Comparison of ENCODE assay signal across 25 cellular contexts in the genomic region with DNA sequence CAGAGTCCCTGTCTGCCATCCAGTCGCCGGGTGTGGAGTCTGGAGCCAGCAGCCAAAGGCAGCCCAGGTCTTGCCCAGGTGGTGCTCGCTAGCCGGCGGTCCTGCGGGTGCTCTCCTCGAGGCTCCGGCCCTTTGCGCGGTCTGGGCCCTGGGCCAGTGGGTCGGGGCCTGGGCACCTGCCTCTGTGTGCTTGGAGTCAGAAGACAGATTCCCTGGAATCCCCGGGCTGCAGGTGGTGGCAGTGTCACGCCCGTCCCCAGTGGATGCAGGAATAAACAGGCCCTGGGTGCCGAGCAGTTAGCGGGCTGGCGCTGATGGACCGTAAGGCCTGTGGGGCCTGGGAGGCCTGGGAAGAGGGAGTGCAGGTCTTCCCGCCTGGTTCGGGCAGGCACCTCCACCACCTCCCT. TPM values are rescaled to one million over a fixed set of nuclear protein-coding genes. Genes with fewer than 3 reads are reported as not detected.
A peak's percentile ranks its signal among the peaks of the same experiment; 100 is the strongest.
DNase-seq lines count a peak whose midpoint lies in the region; TF ChIP-seq lines count a peak whose summit lies in the region.
"Had no signal": no experiment of that assay in that cellular context is flagged by ENCODE, and none has a peak within 500 bp of the region (broad histone marks: within the 10 kb centered on the region; RNA-seq: fewer than 3 reads in every experiment).

No MANE protein-coding gene starts in this region.

- TF ChIP-seq EP300 in suprapubic skin (IDR thresholded peaks at IDR 0.05) (no peak), ovary (IDR thresholded peaks at IDR 0.05) (no peak)

- no peak overlapping the region for H3K4me3 ChIP-seq in liver (ENCODE audit: low read depth in 1 of 3, low read length in 3 of 3)
- H3K4me3 ChIP-seq in suprapubic skin = no peak overlapping the region
- H3K4me3 ChIP-seq in ovary = no peak overlapping the region
- H3K4me3 ChIP-seq: lung, SJCRH30, tibial nerve had no signal

- H3K27ac ChIP-seq in VCaP (peak overlapping the region; percentile 2; the same call in 1 of the 2 replicates), liver (ENCODE audit: low read depth in 1 of 2, low read length in 2 of 2) (no peak overlapping the region), suprapubic skin (peak overlapping the region; percentile 80), ovary (no peak overlapping the region)
- H3K27ac ChIP-seq: SJCRH30, tibial nerve had no signal

- intact Hi-C loops in ovary (cut with DNase I) = no loop called here

- 68% methylated on average over 20 of the region's 20 CpGs for WGBS in liver
- 60% methylated on average over 3 of the region's 20 CpGs for WGBS in suprapubic skin
- 85 to 89% (median 88%) methylated on average over 18 to 20 of the region's 20 CpGs for WGBS in ovary, 3 donors

- TF ChIP-seq RAD21 in liver (IDR thresholded peaks at IDR 0.05) = no peak

- H3K4me1 ChIP-seq in liver (ENCODE audit: control insufficient read depth in 4 of 4, insufficient read depth in 4 of 4, low read length in 3 of 4) = peaks cover 20 to 69% (median 60%) of the 10 kb centered on the region in 4 donors
- peaks cover 58% of the 10 kb centered on the region for H3K4me1 ChIP-seq in suprapubic skin
- peaks cover 19% of the 10 kb centered on the region for H3K4me1 ChIP-seq in ovary (ENCODE audit: insufficient read depth)

- peak; percentile 36 to 65 for DNase-seq in SHP77 (lab: John Stamatoyannopoulos, UW)
- DNase-seq in SHP77 treated with DMSO at 0.1 percent for 48 hours (lab: John Stamatoyannopoulos, UW) = no peak
- DNase-seq in suprapubic skin (ENCODE audit: low spot score in 2 of 2) = no peak
- no peak for DNase-seq in D341Med (ENCODE audit: low spot score)
- no peak for DNase-seq in ovary
- no peak for DNase-seq in HUDEP-2 (lab: John Stamatoyannopoulos, UW; ENCODE audit: unreplicated experiment in 76 of 76)
- DNase-seq: activated CD4-positive, alpha-beta T cell treated with anti-CD3 and anti-CD28 coated beads for 4 hours; activated CD8-positive, alpha-beta memory T cell treated with anti-CD3 and anti-CD28 coated beads, Interleukin-2, amount 10 ng/mL, durations not matched to agents 7 days and 5 days; cerebellar nuclear complex; DMS79 treated with DMSO at 0.1 percent for 48 hours; erythroblast; KBM-7; MV-4-11; NCI-H1694 treated with DMSO at 0.1 percent for 48 hours; NCI-H2227 treated with DMSO at 0.1 percent for 48 hours; NCI-H82; occipital lobe; SJCRH30; stimulated activated CD4-positive, alpha-beta T cell treated with anti-CD3 and anti-CD28 coated beads, Interleukin-4, amount 100 ng/mL, for 4 hours; stimulated activated naive CD8-positive, alpha-beta T cell treated with anti-CD3 and anti-CD28 coated beads, Interleukin-15, Interleukin-2, amounts not matched to agents 100 U/mL and 50 U/mL, for 24 hours; T-cell had no signal

- no peaks in the 10 kb centered on the region for H3K9me3 ChIP-seq in liver (ENCODE audit: control insufficient read depth in 4 of 4, low read length in 3 of 4)
- H3K9me3 ChIP-seq in suprapubic skin = no peaks in the 10 kb centered on the region
- no peaks in the 10 kb centered on the region for H3K9me3 ChIP-seq in ovary
- H3K9me3 ChIP-seq: tibial nerve had no signal

- H3K36me3 ChIP-seq in liver (ENCODE audit: control insufficient read depth in 4 of 4, insufficient read depth in 3 of 4, low read depth in 1 of 4, low read length in 3 of 4) = peaks cover 0 to 2% (median 0%) of the 10 kb centered on the region in 4 donors
- H3K36me3 ChIP-seq in suprapubic skin = peaks cover 4% of the 10 kb centered on the region
- no peaks in the 10 kb centered on the region for H3K36me3 ChIP-seq in ovary

- no peak overlapping the region for H3K9ac ChIP-seq in liver (ENCODE audit: low read depth in 1 of 2, low read length in 2 of 2)

- TF ChIP-seq CTCF in VCaP (conservative IDR thresholded peaks at IDR 0.05) (no peak), liver (IDR thresholded peaks at IDR 0.05; ENCODE audit: low read depth, low read length, missing input control) (no peak), suprapubic skin (IDR thresholded peaks at IDR 0.05) (no peak), ovary (IDR thresholded peaks at IDR 0.05) (no peak)

- TF ChIP-seq POLR2A in suprapubic skin (IDR thresholded peaks at IDR 0.05) (no peak), ovary (IDR thresholded peaks at IDR 0.05) (no peak)

- no peaks in the 10 kb centered on the region for H3K27me3 ChIP-seq in liver (ENCODE audit: control insufficient read depth in 4 of 4, insufficient read depth in 4 of 4, low read length in 3 of 4)
- no peaks in the 10 kb centered on the region for H3K27me3 ChIP-seq in suprapubic skin
- no peaks in the 10 kb centered on the region for H3K27me3 ChIP-seq in ovary
- H3K27me3 ChIP-seq: SJCRH30, tibial nerve had no signal

TF ChIP-seq in liver, 16 proteins besides CTCF, POLR2A, EP300 and RAD21:
- no peak for TF ChIP-seq YY1 (IDR thresholded peaks at IDR 0.05)
- TF ChIP-seq HNF4A (conservative IDR thresholded peaks at IDR 0.05) = peak; percentile 16 to 27

RNA-seq across cellular contexts. Expression of a gene that starts 5.3 kb away (rescaled TPM):
- total RNA-seq in liver (10 to 100 TPM; 17.3 to 24.3 TPM), suprapubic skin (10 to 100 TPM; 23.3 to 81.1 (median 26.9) TPM), ovary (10 to 100 TPM in 6 of 7 donors, 1 to 10 TPM in 1; 9.5 to 14.3 (median 12.4) TPM)
- polyA plus RNA-seq in liver (10 to 100 TPM in 1 of 2 donors, 1 to 10 TPM in 1; 6.1 to 16.1 TPM), ovary (1 to 10 TPM; 7.7 to 8.7 TPM)

RNA-seq across cellular contexts. Expression of a gene that starts 5.7 kb away (rescaled TPM):
- 100 to 1,000 TPM; 109 to 181 TPM for total RNA-seq in liver
- 100 to 1,000 TPM; 212 to 342 TPM for polyA plus RNA-seq in liver
- 100 to 1,000 TPM; 163 to 226 (median 208) TPM for total RNA-seq in suprapubic skin
- 100 to 1,000 TPM; 163 to 214 (median 168) TPM for total RNA-seq in ovary
- 100 to 1,000 TPM; 105 to 212 TPM for polyA plus RNA-seq in ovary

RNA-seq across cellular contexts. Expression of a gene that starts 26.6 kb away (rescaled TPM):
- total RNA-seq in liver = 10 to 100 TPM; 15.5 to 15.9 TPM
- polyA plus RNA-seq in liver = 10 to 100 TPM in 1 of 2 donors, under 1 TPM in 1; 0.99 to 11.2 TPM
- 10 to 100 TPM; 32.4 to 45.7 (median 37.0) TPM for total RNA-seq in suprapubic skin
- 10 to 100 TPM; 21.5 to 62.2 (median 56.1) TPM for total RNA-seq in ovary
- polyA plus RNA-seq in ovary = 10 to 100 TPM; 21.7 to 39.8 TPM

RNA-seq across cellular contexts. Expression of a gene that starts 33.9 kb away (rescaled TPM):
- total RNA-seq in liver = 10 to 100 TPM; 13.0 to 26.8 TPM
- 10 to 100 TPM; 22.0 to 28.0 TPM for polyA plus RNA-seq in liver
- total RNA-seq in suprapubic skin = 10 to 100 TPM; 19.1 to 43.0 (median 30.3) TPM
- total RNA-seq in ovary = 10 to 100 TPM; 16.2 to 36.9 (median 33.3) TPM
- polyA plus RNA-seq in ovary = 10 to 100 TPM; 12.7 to 35.5 TPM

Comparison
In these comparisons a context has a peak if more than half of its experiments do, and no peak if none do; other contexts are left out.
1. DNase-seq: peak in SHP77 (2 of 2); none in SHP77 treated with DMSO at 0.1 percent for 48 hours (single experiment), suprapubic skin (0 of 2), D341Med (single experiment), ovary (0 of 5) and HUDEP-2 (0 of 76).
2. H3K27ac ChIP-seq: peak in VCaP (single experiment) and suprapubic skin (single experiment); none in liver (0 of 2) and ovary (0 of 2).